In genomic region chr17:81039854-81040758, GRCh38 we compare ENCODE assay signal across 10 cellular contexts. TPM values are rescaled to one million over a fixed set of nuclear protein-coding genes. Genes with fewer than 3 reads are reported as not detected.
DNase-seq lines count a peak whose midpoint lies in the region; ATAC-seq, FAIRE-seq and TF ChIP-seq lines count a peak whose summit lies in the region.
"Had no signal": no experiment of that assay in that cellular context is flagged by ENCODE, and none has a peak within 500 bp of the region (broad histone marks: within the 10 kb centered on the region; RNA-seq: fewer than 3 reads in every experiment).

No MANE protein-coding gene starts in this region.

- peak overlapping the region; percentile 23; the same call in 1 of the 2 replicates for H3K4me2 ChIP-seq in K562 (ENCODE audit: insufficient read depth, low read length)
- no peak overlapping the region for H3K4me2 ChIP-seq in mesendoderm (ENCODE audit: low read length)

- H3K4me3 ChIP-seq in HUES64 (ENCODE audit: low read length) (no peak overlapping the region), K562 (no peak overlapping the region; the same call in 1 of the 2 replicates), mesendoderm (ENCODE audit: low read length) (no peak overlapping the region)
- H3K4me3 ChIP-seq: heart left ventricle had no signal

- H3K9me1 ChIP-seq in K562 (ENCODE audit: control insufficient read depth, insufficient read depth, low read length), result peaks cover 15% of the 10 kb centered on the region

- peak; percentile 42 for ATAC-seq in K562
- ATAC-seq: heart left ventricle had no signal

- H3K23ac ChIP-seq in mesendoderm (ENCODE audit: low read length), result no peak overlapping the region

- no peaks in the 10 kb centered on the region for H3K9me3 ChIP-seq in HUES64 (ENCODE audit: insufficient read depth, low read depth, low read length)
- H3K9me3 ChIP-seq in K562 (replicated peaks; ENCODE audit: control insufficient read depth, insufficient read depth, low read depth, low read length), result no peaks in the 10 kb centered on the region
- H3K9me3 ChIP-seq: heart left ventricle had no signal

- H3K18ac ChIP-seq in mesendoderm (ENCODE audit: low read length), result no peak overlapping the region

- H3K79me2 ChIP-seq in K562 (ENCODE audit: control insufficient read depth, insufficient read depth, low read length) (peaks cover 96% of the 10 kb centered on the region), mesendoderm (ENCODE audit: control insufficient read depth, insufficient read depth, low read length) (no peaks in the 10 kb centered on the region)

- BruUV-seq in K562 (replicated peaks; lab: Mats Ljungman, UMichigan), result no TSS peak

- no peak overlapping the region for H2BK120ac ChIP-seq in mesendoderm (ENCODE audit: low read depth, low read length)

- no peak for FAIRE-seq in K562 (lab: Jason Lieb, UNC)

- peaks cover 14% of the 10 kb centered on the region for H3K79me1 ChIP-seq in mesendoderm (ENCODE audit: low read length)

- 0 out of 2 replicates have a peak overlapping the region, but pooled peaks have one; percentile 24 for H3K27ac ChIP-seq in HUES64 (ENCODE audit: low read depth, low read length)
- H3K27ac ChIP-seq in K562 (ENCODE audit: extremely low read depth, low read depth, low read length), result no peak overlapping the region; the same call in 2 of the 3 replicates
- no peak overlapping the region for H3K27ac ChIP-seq in mesendoderm (ENCODE audit: low read depth, low read length)

- intact Hi-C loops in K562 (cut with micrococcal nuclease), result loop anchor here (5.0 kb wide), 1 partner anchor 57 kb away; no protein-coding TSS in a partner anchor

- TF ChIP-seq POLR2A in K562 (conservative IDR thresholded peaks at IDR 0.05), result no peak

- H2BK5ac ChIP-seq in mesendoderm (ENCODE audit: low read length), result no peak overlapping the region

- H2AFZ ChIP-seq in K562 (ENCODE audit: low read depth, low read length), result no peak overlapping the region

- H3K56ac ChIP-seq in mesendoderm (ENCODE audit: low read length), result peak overlapping the region; percentile 15

- TF ChIP-seq EP300 in K562 (IDR thresholded peaks at IDR 0.05; ENCODE audit: low read length), result no peak

- POLR2A ChIA-PET in K562 (lab: Yijun Ruan, JAX), result no interaction called here

- H3K36me3 ChIP-seq in HUES64 (ENCODE audit: insufficient read depth, low read length) (no peaks in the 10 kb centered on the region), K562 (ENCODE audit: control insufficient read depth, insufficient read depth, low read length) (peaks cover 43% of the 10 kb centered on the region; the same call in 2 of the 3 replicates), mesendoderm (ENCODE audit: control insufficient read depth, insufficient read depth, low read length) (no peaks in the 10 kb centered on the region)
- H3K36me3 ChIP-seq: heart left ventricle had no signal

- WGBS in HUES64, result 87% methylated on average over 28 of the region's 28 CpGs
- 44% methylated on average over 25 of the region's 28 CpGs for WGBS in K562 (ENCODE audit: insufficient coverage, low coverage, missing lambda C conversion rate)
- no CpG with 5 or more reads among the region's 28 CpGs for WGBS in mesendoderm (ENCODE audit: extremely low coverage, insufficient coverage, low lambda C conversion rate)

- in situ Hi-C loops in K562 (cut with MboI), result no loop called here
- in situ Hi-C loops in GM13977 (cut with MboI; ENCODE audit: low pct_unique_long_range_greater_than_20kb, low sequenced_read_pairs, unreplicated experiment), result no loop called here

- CTCF ChIA-PET in K562 (lab: Yijun Ruan, JAX; ENCODE audit: low intra/inter-chr PET ratio), result interaction anchor here (1.6 kb wide), 1 partner anchor 61 kb away, joined by 5 read pairs; no protein-coding TSS in a partner anchor

- DNase-seq in AG08395 (ENCODE audit: low spot score) (peak; percentile 69), K562 (ENCODE audit: extremely low read depth in 1 of 4, low spot score in 3 of 4) (peak in 3 of 4 experiments; percentile 20 to 59 (median 42)), mesendoderm (no peak), GM13977 (ENCODE audit: low spot score) (no peak), mesenteric fat pad (ENCODE audit: low spot score) (no peak), NCI-H1436 (lab: John Stamatoyannopoulos, UW) (no peak)
- DNase-seq in stimulated activated CD8-positive, alpha-beta memory T cell treated with anti-CD3 and anti-CD28 coated beads, Interleukin-4, amount 100 ng/mL, for 48 hours, result no peak
- DNase-seq: activated naive CD4-positive, alpha-beta T cell treated with anti-CD3 and anti-CD28 coated beads for 36 hours had no signal

- H3K9ac ChIP-seq in HUES64 (ENCODE audit: low read depth, low read length), result no peak overlapping the region
- peak overlapping the region in 1 of 2 experiments; percentile 62; a peak in 2 of 4 replicates for H3K9ac ChIP-seq in K562 (ENCODE audit: insufficient read depth in 1 of 2, low read depth in 2 of 2, low read length in 2 of 2)
- no peak overlapping the region for H3K9ac ChIP-seq in mesendoderm (ENCODE audit: low read length)

- H2BK15ac ChIP-seq in mesendoderm (replicated peaks; ENCODE audit: low read depth), result no peak overlapping the region

- TF ChIP-seq CTCF in K562 (IDR thresholded peaks at IDR 0.05 in 2 of 3, conservative IDR thresholded peaks at IDR 0.05 in 1 of 3; ENCODE audit: insufficient read depth in 2 of 3, low read depth in 1 of 3, low read length in 3 of 3), result no peak
- TF ChIP-seq CTCF in GM13977 (IDR thresholded peaks at IDR 0.05; ENCODE audit: extremely low read depth, insufficient read depth, missing control alignments), result no peak

- no peak overlapping the region for H2AK5ac ChIP-seq in mesendoderm (ENCODE audit: low read length)

- TF ChIP-seq RAD21 in K562 (CRISPR knock-in tag; conservative IDR thresholded peaks at IDR 0.05 in 1 of 2, IDR thresholded peaks at IDR 0.05 in 1 of 2), result no peak

- H4K5ac ChIP-seq in mesendoderm (ENCODE audit: low read length), result no peak overlapping the region

- H3K4me1 ChIP-seq in HUES64 (ENCODE audit: insufficient read depth, low read length) (peaks cover 8% of the 10 kb centered on the region; the same call in 1 of the 2 replicates), K562 (replicated peaks in 1 of 2; ENCODE audit: control insufficient read depth in 2 of 2, insufficient read depth in 2 of 2, low read length in 2 of 2) (peaks cover 20 to 83% of the 10 kb centered on the region in 2 experiments), mesendoderm (ENCODE audit: control insufficient read depth, low read depth, low read length) (no peaks in the 10 kb centered on the region)

- H3K27me3 ChIP-seq in HUES64 (ENCODE audit: insufficient read depth, low read length) (peaks cover 8% of the 10 kb centered on the region), K562 (ENCODE audit: control insufficient read depth in 2 of 2, insufficient read depth in 2 of 2, low read length in 2 of 2) (no peaks in the 10 kb centered on the region), mesendoderm (ENCODE audit: insufficient read depth, low read length, poor library complexity) (no peaks in the 10 kb centered on the region)

- no peak overlapping the region for H3K4ac ChIP-seq in mesendoderm (ENCODE audit: low read depth, low read length)

- no peak overlapping the region for H4K8ac ChIP-seq in mesendoderm (ENCODE audit: low read depth, low read length)

- H4K20me1 ChIP-seq in K562 (replicated peaks; ENCODE audit: control insufficient read depth, insufficient read depth, low read length), result peaks cover 50% of the 10 kb centered on the region

RNA-seq across cellular contexts. Expression of gene BAIAP2, which starts 5.2 kb away (rescaled TPM):
- 14.3 TPM for polyA plus RNA-seq in HUES64 (2013, experiment 1 of 2)
- polyA plus RNA-seq in HUES64 (2013, experiment 2 of 2), result 13.9 TPM
- 69.8 and 141 TPM in 2 replicates for total RNA-seq in K562 (2011; cell fraction: chromatin; rRNA removed; ENCODE audit: low replicate concordance)
- total RNA-seq in K562 (2011; cell fraction: nucleolus; rRNA removed), result 54.5 and 61.0 TPM in 2 replicates
- total RNA-seq in K562 (2011; cell fraction: nucleoplasm; rRNA removed), result 40.5 and 42.0 TPM in 2 replicates
- 26.7 and 31.9 TPM in 2 replicates for total RNA-seq in K562 (2014; rRNA removed)
- 14.2 and 17.7 TPM in 2 replicates for total RNA-seq in K562 (2014; rRNA removed; fragmentation: Illumina TruSeq; extraction: Trizol)
- total RNA-seq in K562 (2015; rRNA removed; fragmentation: Illumina TruSeq; extraction: Trizol), result 18.4 and 21.2 TPM in 2 replicates
- 44.7 and 51.6 TPM in 2 replicates for total RNA-seq in K562 (2021)
- 9.8 and 13.6 TPM in 2 replicates for polyA plus RNA-seq in K562 (2011; rRNA removed)
- 9.8 and 28.7 TPM in 2 replicates for polyA plus RNA-seq in K562 (2011; cell fraction: cytosol; rRNA removed)
- 37.7 and 77.3 TPM in 2 replicates for polyA plus RNA-seq in K562 (2011; cell fraction: nucleus; rRNA removed)
- polyA plus RNA-seq in K562 (2012), result 37.1 and 42.6 TPM in 2 replicates
- polyA plus RNA-seq in K562 (2014; fragmentation: Illumina TruSeq; extraction: Trizol), result 20.7 and 30.0 TPM in 2 replicates
- polyA plus RNA-seq in K562 (2014; fragmentation: Nextera tagmentation; extraction: Ambion mirVana), result 1 to 10 TPM; 2.3 to 2.4 TPM
- polyA plus RNA-seq in K562 (2014; rRNA removed), result 17.3 and 23.2 TPM in 2 replicates
- polyA minus RNA-seq in K562 (2011; rRNA and poly(A)+ RNA removed), result 11.9 and 13.6 TPM in 2 replicates
- 22.8 and 24.8 TPM in 2 replicates for polyA minus RNA-seq in K562 (2011; cell fraction: cytosol; rRNA and poly(A)+ RNA removed)
- polyA minus RNA-seq in K562 (2011; cell fraction: nucleus; rRNA and poly(A)+ RNA removed), result 38.3 and 38.6 TPM in 2 replicates
- 12.3 TPM for polyA plus RNA-seq in mesendoderm (2013, experiment 1 of 2)
- 11.6 TPM for polyA plus RNA-seq in mesendoderm (2013, experiment 2 of 2)
- 24.6 TPM for total RNA-seq in mesenteric fat pad

RNA-seq across cellular contexts. Expression of gene CHMP6, which starts 48.5 kb away (rescaled TPM):
- 17.6 TPM for polyA plus RNA-seq in HUES64 (2013, experiment 1 of 2)
- 16.5 TPM for polyA plus RNA-seq in HUES64 (2013, experiment 2 of 2)
- total RNA-seq in K562 (2011; cell fraction: chromatin; rRNA removed; ENCODE audit: low replicate concordance), result 33.8 and 66.2 TPM in 2 replicates
- 40.5 and 47.9 TPM in 2 replicates for total RNA-seq in K562 (2011; cell fraction: nucleolus; rRNA removed)
- total RNA-seq in K562 (2011; cell fraction: nucleoplasm; rRNA removed), result 22.9 and 24.6 TPM in 2 replicates
- 10.3 and 12.9 TPM in 2 replicates for total RNA-seq in K562 (2014; rRNA removed)
- total RNA-seq in K562 (2014; rRNA removed; fragmentation: Illumina TruSeq; extraction: Trizol), result 14.4 and 15.7 TPM in 2 replicates
- 12.7 and 13.8 TPM in 2 replicates for total RNA-seq in K562 (2015; rRNA removed; fragmentation: Illumina TruSeq; extraction: Trizol)
- total RNA-seq in K562 (2021), result 25.6 and 26.8 TPM in 2 replicates
- 8.0 and 13.4 TPM in 2 replicates for polyA plus RNA-seq in K562 (2011; rRNA removed)
- polyA plus RNA-seq in K562 (2011; cell fraction: cytosol; rRNA removed), result 10.5 and 35.5 TPM in 2 replicates
- polyA plus RNA-seq in K562 (2011; cell fraction: nucleus; rRNA removed), result 10.7 and 20.1 TPM in 2 replicates
- polyA plus RNA-seq in K562 (2012), result 13.7 and 20.1 TPM in 2 replicates
- 11.4 and 15.5 TPM in 2 replicates for polyA plus RNA-seq in K562 (2014; fragmentation: Illumina TruSeq; extraction: Trizol)
- polyA plus RNA-seq in K562 (2014; fragmentation: Nextera tagmentation; extraction: Ambion mirVana), result 1 to 10 TPM in 1 of 2 experiments, under 1 TPM in 1; 0.25 to 1.8 TPM
- 28.3 and 30.4 TPM in 2 replicates for polyA plus RNA-seq in K562 (2014; rRNA removed)
- 11.2 and 15.9 TPM in 2 replicates for polyA minus RNA-seq in K562 (2011; rRNA and poly(A)+ RNA removed)
- 5.0 and 8.7 TPM in 2 replicates for polyA minus RNA-seq in K562 (2011; cell fraction: cytosol; rRNA and poly(A)+ RNA removed)
- polyA minus RNA-seq in K562 (2011; cell fraction: nucleus; rRNA and poly(A)+ RNA removed), result 13.5 and 13.7 TPM in 2 replicates
- 11.6 TPM for polyA plus RNA-seq in mesendoderm (2013, experiment 1 of 2)
- 11.8 TPM for polyA plus RNA-seq in mesendoderm (2013, experiment 2 of 2)
- 25.3 TPM for total RNA-seq in mesenteric fat pad

Comparison
In these comparisons a context has a peak if more than half of its experiments do, and no peak if none do; other contexts are left out.
1. DNase-seq: peak in AG08395 (single experiment) and K562 (3 of 4); none in mesendoderm (single experiment), GM13977 (single experiment), mesenteric fat pad (single experiment), NCI-H1436 (single experiment) and stimulated activated CD8-positive, alpha-beta memory T cell treated with anti-CD3 and anti-CD28 coated beads, Interleukin-4, amount 100 ng/mL, for 48 hours (single experiment).